Comparison of ENCODE assay signal across 3 cellular contexts in the genomic region with DNA sequence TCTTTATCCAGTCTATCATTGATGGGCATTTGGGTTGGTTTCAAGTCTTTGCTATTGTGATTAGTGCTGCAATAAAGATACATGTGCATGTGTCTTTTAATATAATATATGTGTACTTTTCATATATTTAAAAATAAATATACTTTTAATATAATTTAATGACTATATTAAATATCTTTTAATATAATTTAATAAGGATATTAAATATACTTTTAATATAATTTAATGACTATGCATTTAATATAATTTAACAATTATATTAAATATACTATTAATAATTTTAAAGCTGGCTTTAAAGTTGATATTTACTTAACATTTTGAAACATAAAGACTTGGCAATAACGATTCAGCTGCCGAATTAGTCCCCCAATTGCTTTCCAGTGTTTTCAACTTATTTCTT. TPM values are rescaled to one million over a fixed set of nuclear protein-coding genes. Genes with fewer than 3 reads are reported as not detected.
"Had no signal": no experiment of that assay in that cellular context is flagged by ENCODE, and none has a peak within 500 bp of the region (broad histone marks: within the 10 kb centered on the region; RNA-seq: fewer than 3 reads in every experiment).

No MANE protein-coding gene starts in this region.

- DNase-seq: GF-D8 had no signal

- ATAC-seq: GM12878 had no signal

RNA-seq across cellular contexts. Expression of a gene that starts 1.2 kb away (rescaled TPM):
- total RNA-seq: G401 had no signal

RNA-seq across cellular contexts. Expression of a gene that starts 15.2 kb away (rescaled TPM):
- total RNA-seq: G401, GM12878 had no signal

RNA-seq across cellular contexts. Expression of a gene that starts 30.0 kb away (rescaled TPM):
- total RNA-seq: G401, GM12878 had no signal

RNA-seq across cellular contexts. Expression of a gene that starts 35.3 kb away (rescaled TPM):
- total RNA-seq: G401, GM12878 had no signal

RNA-seq across cellular contexts. Expression of a gene that starts 47.5 kb away (rescaled TPM):
- total RNA-seq: G401, GM12878 had no signal
